8 cellular contexts compared by ENCODE assay signal in genomic region chr6:104859225-104860146, GRCh38. TPM values are rescaled to one million over a fixed set of nuclear protein-coding genes. Genes with fewer than 3 reads are reported as not detected.
A peak's percentile ranks its signal among the peaks of the same experiment; 100 is the strongest.
DNase-seq lines count a peak whose midpoint lies in the region; ATAC-seq and TF ChIP-seq lines count a peak whose summit lies in the region.

A gene with protein sequence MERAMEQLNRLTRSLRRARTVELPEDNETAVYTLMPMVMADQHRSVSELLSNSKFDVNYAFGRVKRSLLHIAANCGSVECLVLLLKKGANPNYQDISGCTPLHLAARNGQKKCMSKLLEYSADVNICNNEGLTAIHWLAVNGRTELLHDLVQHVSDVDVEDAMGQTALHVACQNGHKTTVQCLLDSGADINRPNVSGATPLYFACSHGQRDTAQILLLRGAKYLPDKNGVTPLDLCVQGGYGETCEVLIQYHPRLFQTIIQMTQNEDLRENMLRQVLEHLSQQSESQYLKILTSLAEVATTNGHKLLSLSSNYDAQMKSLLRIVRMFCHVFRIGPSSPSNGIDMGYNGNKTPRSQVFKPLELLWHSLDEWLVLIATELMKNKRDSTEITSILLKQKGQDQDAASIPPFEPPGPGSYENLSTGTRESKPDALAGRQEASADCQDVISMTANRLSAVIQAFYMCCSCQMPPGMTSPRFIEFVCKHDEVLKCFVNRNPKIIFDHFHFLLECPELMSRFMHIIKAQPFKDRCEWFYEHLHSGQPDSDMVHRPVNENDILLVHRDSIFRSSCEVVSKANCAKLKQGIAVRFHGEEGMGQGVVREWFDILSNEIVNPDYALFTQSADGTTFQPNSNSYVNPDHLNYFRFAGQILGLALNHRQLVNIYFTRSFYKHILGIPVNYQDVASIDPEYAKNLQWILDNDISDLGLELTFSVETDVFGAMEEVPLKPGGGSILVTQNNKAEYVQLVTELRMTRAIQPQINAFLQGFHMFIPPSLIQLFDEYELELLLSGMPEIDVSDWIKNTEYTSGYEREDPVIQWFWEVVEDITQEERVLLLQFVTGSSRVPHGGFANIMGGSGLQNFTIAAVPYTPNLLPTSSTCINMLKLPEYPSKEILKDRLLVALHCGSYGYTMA (minus strand): TSS chr6:104859919. CDS start chr6:104859642, 277 bp downstream.

- no peaks in the 10 kb centered on the region for H4K20me1 ChIP-seq in GM23248 (ENCODE audit: insufficient read depth)

- H3K9ac ChIP-seq in GM23248: peak within 1 kb of the TSS; percentile 83

- H3K36me3 ChIP-seq in GM23248 (ENCODE audit: low read depth): no peaks in the 10 kb centered on the region

- H3K9me3 ChIP-seq in GM23248 (ENCODE audit: low read depth): no peaks in the 10 kb centered on the region

- in situ Hi-C loops in GM23248 (cut with MboI): no loop called here

- DNase-seq in EL (peak; percentile 90), GM23248 (peak; percentile 97), Kasumi-1 (lab: John Stamatoyannopoulos, UW) (peak; percentile 96), RPMI8226 (peak; percentile 75), fibroblast of the aortic adventitia (ENCODE audit: low read depth) (peak; percentile 87), nephron progenitor cell (peak; percentile 91)
- peak; percentile 86 to 89 for DNase-seq in stimulated activated naive CD8-positive, alpha-beta T cell treated with anti-CD3 and anti-CD28 coated beads, Interleukin-15, amount 100 ng/mL, for 72 hours

- H3K4me1 ChIP-seq in GM23248 (ENCODE audit: insufficient read depth): peaks cover 12% of the 10 kb centered on the region; the same call in 1 of the 2 replicates

- WGBS in GM23248 (ENCODE audit: low coverage in 1 of 2, low lambda C conversion rate in 2 of 2, missing lambda C conversion rate in 2 of 2), 2 experiments: 1 to 2% methylated on average over 76 to 78 of the region's 89 CpGs

- peaks cover 12% of the 10 kb centered on the region for H3K36me3 Mint-ChIP-seq in activated T-helper 17 cell treated with anti-CD3 and anti-CD28 coated beads, Interleukin-2, amount 50 U/mL, for 72 hours (ENCODE audit: low read depth)
- H3K36me3 Mint-ChIP-seq in nephron progenitor cell (ENCODE audit: low read depth): no peaks in the 10 kb centered on the region

- H2AFZ ChIP-seq in GM23248: peak within 1 kb of the TSS; percentile 87

- H3K27ac Mint-ChIP-seq in activated T-helper 17 cell treated with anti-CD3 and anti-CD28 coated beads, Interleukin-2, amount 50 U/mL, for 72 hours: peak within 1 kb of the TSS; percentile 79
- peak within 1 kb of the TSS; percentile 54 for H3K27ac Mint-ChIP-seq in nephron progenitor cell
- H3K27ac Mint-ChIP-seq in stimulated activated naive CD8-positive, alpha-beta T cell treated with anti-CD3 and anti-CD28 coated beads, Interleukin-15, amount 100 ng/mL, for 72 hours: peak within 1 kb of the TSS; percentile 83 to 91

- H3K4me3 Mint-ChIP-seq in activated T-helper 17 cell treated with anti-CD3 and anti-CD28 coated beads, Interleukin-2, amount 50 U/mL, for 72 hours: peak within 1 kb of the TSS; percentile 79
- peak within 1 kb of the TSS; percentile 86 for H3K4me3 Mint-ChIP-seq in nephron progenitor cell
- peak within 1 kb of the TSS; percentile 96 to 98 for H3K4me3 Mint-ChIP-seq in stimulated activated naive CD8-positive, alpha-beta T cell treated with anti-CD3 and anti-CD28 coated beads, Interleukin-15, amount 100 ng/mL, for 72 hours

- no peaks in the 10 kb centered on the region for H3K27me3 ChIP-seq in GM23248 (replicated peaks; ENCODE audit: insufficient read depth)

- TF ChIP-seq CTCF in fibroblast of the aortic adventitia (IDR thresholded peaks at IDR 0.05; ENCODE audit: insufficient read depth, low read length): peak; percentile 35
- no peak for TF ChIP-seq CTCF in nephron progenitor cell (IDR thresholded peaks at IDR 0.05)

- no peaks in the 10 kb centered on the region for H3K9me3 Mint-ChIP-seq in activated T-helper 17 cell treated with anti-CD3 and anti-CD28 coated beads, Interleukin-2, amount 50 U/mL, for 72 hours
- peaks cover 3% of the 10 kb centered on the region for H3K9me3 Mint-ChIP-seq in nephron progenitor cell
- H3K9me3 Mint-ChIP-seq in stimulated activated naive CD8-positive, alpha-beta T cell treated with anti-CD3 and anti-CD28 coated beads, Interleukin-15, amount 100 ng/mL, for 72 hours: no peaks in the 10 kb centered on the region

- peaks cover 8% of the 10 kb centered on the region for H3K27me3 Mint-ChIP-seq in activated T-helper 17 cell treated with anti-CD3 and anti-CD28 coated beads, Interleukin-2, amount 50 U/mL, for 72 hours
- peaks cover 7% of the 10 kb centered on the region for H3K27me3 Mint-ChIP-seq in nephron progenitor cell (ENCODE audit: low read depth, poor library complexity)
- H3K27me3 Mint-ChIP-seq in stimulated activated naive CD8-positive, alpha-beta T cell treated with anti-CD3 and anti-CD28 coated beads, Interleukin-15, amount 100 ng/mL, for 72 hours: peaks cover 12% of the 10 kb centered on the region

- peak within 1 kb of the TSS; percentile 80 for H3K4me3 ChIP-seq in GM23248
- peak within 1 kb of the TSS; percentile 85 for H3K4me3 ChIP-seq in fibroblast of the aortic adventitia (ENCODE audit: low read depth, low read length)

- peak; percentile 99 for ATAC-seq in activated T-helper 17 cell treated with anti-CD3 and anti-CD28 coated beads, Interleukin-2, amount 50 U/mL, for 72 hours (replicated peaks)
- ATAC-seq in stimulated activated naive CD8-positive, alpha-beta T cell treated with anti-CD3 and anti-CD28 coated beads, Interleukin-15, amount 100 ng/mL, for 72 hours: peak; percentile 99

- no peaks in the 10 kb centered on the region for H3F3A ChIP-seq in GM23248 (ENCODE audit: insufficient read depth)

- peaks cover 46% of the 10 kb centered on the region for H3K79me2 ChIP-seq in GM23248 (ENCODE audit: insufficient read depth)

- H3K27ac ChIP-seq in GM23248: peak within 1 kb of the TSS; percentile 47

- no peaks in the 10 kb centered on the region for H3K9me2 ChIP-seq in GM23248 (ENCODE audit: insufficient read depth)

- H3K4me1 Mint-ChIP-seq in activated T-helper 17 cell treated with anti-CD3 and anti-CD28 coated beads, Interleukin-2, amount 50 U/mL, for 72 hours: peaks cover 12% of the 10 kb centered on the region
- peaks cover 11% of the 10 kb centered on the region for H3K4me1 Mint-ChIP-seq in nephron progenitor cell
- peaks cover 24% of the 10 kb centered on the region for H3K4me1 Mint-ChIP-seq in stimulated activated naive CD8-positive, alpha-beta T cell treated with anti-CD3 and anti-CD28 coated beads, Interleukin-15, amount 100 ng/mL, for 72 hours

- peak within 1 kb of the TSS; percentile 86 for H3K4me2 ChIP-seq in GM23248 (ENCODE audit: unreplicated experiment)

RNA-seq across cellular contexts. Expression of the gene that starts here (rescaled TPM):
- total RNA-seq in GM23248 (2014; rRNA removed; shearing (Covaris generic)): 13.3 and 38.2 TPM in 2 replicates
- 7.7 and 8.0 TPM in 2 replicates for polyA plus RNA-seq in GM23248 (2016; fragmentation: Nextera tagmentation; extraction: Ambion mirVana)
- 10 to 100 TPM; 19.4 to 44.2 TPM for total RNA-seq in activated T-helper 17 cell treated with anti-CD3 and anti-CD28 coated beads, Interleukin-2, amount 50 U/mL, for 72 hours
- total RNA-seq in fibroblast of the aortic adventitia (ENCODE audit: low replicate concordance): 18.3 and 59.0 TPM in 2 replicates

Comparison
In these comparisons a context has a peak if more than half of its experiments do, and no peak if none do; other contexts are left out.
1. Peak in every context shown above with its lines: DNase-seq, ATAC-seq, H3K4me3 ChIP-seq and H3K27ac ChIP-seq.